Comparison of ENCODE assay signal across 8 cellular contexts in the genomic region with DNA sequence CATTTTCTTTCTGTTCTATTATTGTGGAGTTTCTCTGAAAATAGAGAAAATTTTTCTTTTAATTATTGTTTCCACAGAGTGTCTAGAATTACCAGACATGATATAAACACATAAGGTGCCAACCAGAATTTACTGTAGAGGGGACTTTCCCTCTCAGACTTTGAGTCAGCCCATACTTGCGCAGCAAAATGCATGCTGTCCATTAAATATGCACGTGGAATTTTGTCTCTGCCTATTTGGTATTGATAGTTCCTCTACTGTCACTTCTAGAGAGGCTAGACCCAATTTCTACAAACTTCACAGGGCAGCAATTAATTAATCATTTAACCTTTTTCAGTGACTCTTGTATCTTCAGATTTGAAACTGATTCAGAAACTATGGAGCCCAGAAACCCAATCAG. TPM values are rescaled to one million over a fixed set of nuclear protein-coding genes. Genes with fewer than 3 reads are reported as not detected.
"Had no signal": no experiment of that assay in that cellular context is flagged by ENCODE, and none has a peak within 500 bp of the region (broad histone marks: within the 10 kb centered on the region; RNA-seq: fewer than 3 reads in every experiment).

No MANE protein-coding gene starts in this region.

- H3K4me3 Mint-ChIP-seq: HFFc6 had no signal

- H3K27ac Mint-ChIP-seq: HFFc6 had no signal

- H3K4me1 ChIP-seq: HAP-1 had no signal

- H3K9me3 ChIP-seq: HAP-1 had no signal

- H3K9ac ChIP-seq: GM23248 had no signal

- ATAC-seq: HCT116 had no signal

- DNase-seq: GM23248, GOT3, H7, HFFc6, IMR-90 had no signal

- H3K4me3 ChIP-seq: GM23248, HAP-1 had no signal

- H2AFZ ChIP-seq: GM23248 had no signal

- H3K36me3 ChIP-seq: HAP-1 had no signal

RNA-seq across cellular contexts. Expression of a gene that starts 8.9 kb away (rescaled TPM):
- total RNA-seq: H7, HT-29 had no signal

RNA-seq across cellular contexts. Expression of a gene that starts 44.0 kb away (rescaled TPM):
- total RNA-seq: H7 had no signal
